In genomic region chr12:56086608-56087007, GRCh38 we compare ENCODE assay signal across 1 cellular context.
TF ChIP-seq lines count a peak whose summit lies in the region.

No MANE protein-coding gene starts in this region.

TF ChIP-seq in WTC11, 78 proteins besides CTCF, POLR2A, EP300 and RAD21:
- TF ChIP-seq ZNF281 (CRISPR knock-in tag; IDR thresholded peaks at IDR 0.05) (no peak), ATF3 (CRISPR knock-in tag; conservative IDR thresholded peaks at IDR 0.05) (no peak)
